ENCODE assay signal across 14 cellular contexts in genomic region chr6:110946498-110946897, GRCh38.
"Had no signal": no experiment of that assay in that cellular context is flagged by ENCODE, and none has a peak within 500 bp of the region (broad histone marks: within the 10 kb centered on the region; RNA-seq: fewer than 3 reads in every experiment).

No MANE protein-coding gene starts in this region.

- DNase-seq: adrenal gland; central memory CD4-positive, alpha-beta T cell; cortex of kidney; effector memory CD4-positive, alpha-beta T cell; kidney; mesendoderm; natural killer cell; posterior cingulate gyrus; retina; tibial artery had no signal

- H3K27ac ChIP-seq: adrenal gland, hepatocyte, neutrophil, tibial artery, vagina had no signal

- H3K4me1 ChIP-seq: adrenal gland, vagina had no signal

- ATAC-seq: natural killer cell; stimulated activated memory B cell treated with anti-CD40 and anti-IgM and Interleukin-4, amounts not matched to agents 10 μg/mL and 1 μg/mL and 100 μg/mL, for 72 hours had no signal

- H3K4me3 ChIP-seq: adrenal gland, hepatocyte, tibial artery, vagina had no signal

- H3K36me3 ChIP-seq: adrenal gland, neutrophil, tibial artery, vagina had no signal

- H3K9me3 ChIP-seq: adrenal gland, neutrophil, tibial artery, vagina had no signal

- H3K27me3 ChIP-seq: adrenal gland, hepatocyte, neutrophil, tibial artery, vagina had no signal
